22 cellular contexts compared by ENCODE assay signal in genomic region chr1:181416268-181416855, GRCh38.
"Had no signal": no experiment of that assay in that cellular context is flagged by ENCODE, and none has a peak within 500 bp of the region (broad histone marks: within the 10 kb centered on the region; RNA-seq: fewer than 3 reads in every experiment).

No MANE protein-coding gene starts in this region.

- H3K4me1 Mint-ChIP-seq: activated naive CD4-positive, alpha-beta T cell treated with anti-CD3 and anti-CD28 coated beads, Interleukin-2, amount 10 ng/mL, durations not matched to agents 7 days and 5 days; immature natural killer cell; natural killer cell; neural progenitor cell had no signal

- H3K27me3 Mint-ChIP-seq: activated CD4-positive, alpha-beta memory T cell treated with anti-CD3 and anti-CD28 coated beads for 36 hours; activated naive CD4-positive, alpha-beta T cell treated with anti-CD3 and anti-CD28 coated beads, Interleukin-2, amount 10 ng/mL, durations not matched to agents 7 days and 5 days; T-cell had no signal

- H3K27ac ChIP-seq: brain microvascular endothelial cell, gastroesophageal sphincter, neural progenitor cell, right atrium auricular region, spleen, thoracic aorta had no signal

- H3K4me3 ChIP-seq: gastroesophageal sphincter, neural progenitor cell, right atrium auricular region, spleen, thoracic aorta had no signal

- H3K27me3 ChIP-seq: brain microvascular endothelial cell, gastroesophageal sphincter, neural progenitor cell, right atrium auricular region had no signal

- H3K36me3 ChIP-seq: brain microvascular endothelial cell, gastroesophageal sphincter, neural progenitor cell, right atrium auricular region, spleen, thoracic aorta had no signal

- H3K9ac ChIP-seq: neural progenitor cell had no signal

- H2AFZ ChIP-seq: neural progenitor cell had no signal

- H3K36me3 Mint-ChIP-seq: activated CD4-positive, alpha-beta memory T cell treated with anti-CD3 and anti-CD28 coated beads for 36 hours; activated naive CD4-positive, alpha-beta T cell treated with anti-CD3 and anti-CD28 coated beads, Interleukin-2, amount 10 ng/mL, durations not matched to agents 7 days and 5 days; immature natural killer cell; natural killer cell; neural progenitor cell; T-cell had no signal

- H3K9me3 Mint-ChIP-seq: activated CD4-positive, alpha-beta memory T cell treated with anti-CD3 and anti-CD28 coated beads for 36 hours; activated naive CD4-positive, alpha-beta T cell treated with anti-CD3 and anti-CD28 coated beads, Interleukin-2, amount 10 ng/mL, durations not matched to agents 7 days and 5 days; immature natural killer cell; natural killer cell; T-cell had no signal

- H3K4me2 ChIP-seq: neural progenitor cell had no signal

- H3K9me3 ChIP-seq: gastroesophageal sphincter, right atrium auricular region, spleen, thoracic aorta had no signal

- H3K4me1 ChIP-seq: gastroesophageal sphincter, neural progenitor cell, right atrium auricular region, spleen had no signal

- DNase-seq: activated CD4-positive, alpha-beta memory T cell treated with anti-CD3 and anti-CD28 coated beads for 36 hours; activated CD4-positive, alpha-beta T cell treated with anti-CD3 and anti-CD28 coated beads for 48 hours; activated CD4-positive, CD25-positive, alpha-beta regulatory T cell; activated CD8-positive, alpha-beta memory T cell treated with anti-CD3 and anti-CD28 coated beads, Interleukin-2, amount 50 U/mL, for 48 hours; activated effector memory CD4-positive, alpha-beta T cell treated with anti-CD3 and anti-CD28 coated beads, Interleukin-2, amount 50 U/mL, for 16 hours; activated naive CD4-positive, alpha-beta T cell treated with anti-CD3 and anti-CD28 coated beads, Interleukin-2, amount 10 ng/mL, durations not matched to agents 7 days and 5 days; amniotic stem cell; brain microvascular endothelial cell; central memory CD4-positive, alpha-beta T cell; head of caudate nucleus; hypothalamus; immature natural killer cell; midbrain; natural killer cell; spleen; stimulated activated naive CD4-positive, alpha-beta T cell; T-cell; trophoblast cell had no signal

- ATAC-seq: gastroesophageal sphincter, natural killer cell, T-cell had no signal

- H3K4me3 Mint-ChIP-seq: activated CD4-positive, alpha-beta memory T cell treated with anti-CD3 and anti-CD28 coated beads for 36 hours; activated naive CD4-positive, alpha-beta T cell treated with anti-CD3 and anti-CD28 coated beads, Interleukin-2, amount 10 ng/mL, durations not matched to agents 7 days and 5 days; immature natural killer cell; natural killer cell; neural progenitor cell; T-cell had no signal
